Comparison of ENCODE assay signal across 8 cellular contexts in the genomic region with DNA sequence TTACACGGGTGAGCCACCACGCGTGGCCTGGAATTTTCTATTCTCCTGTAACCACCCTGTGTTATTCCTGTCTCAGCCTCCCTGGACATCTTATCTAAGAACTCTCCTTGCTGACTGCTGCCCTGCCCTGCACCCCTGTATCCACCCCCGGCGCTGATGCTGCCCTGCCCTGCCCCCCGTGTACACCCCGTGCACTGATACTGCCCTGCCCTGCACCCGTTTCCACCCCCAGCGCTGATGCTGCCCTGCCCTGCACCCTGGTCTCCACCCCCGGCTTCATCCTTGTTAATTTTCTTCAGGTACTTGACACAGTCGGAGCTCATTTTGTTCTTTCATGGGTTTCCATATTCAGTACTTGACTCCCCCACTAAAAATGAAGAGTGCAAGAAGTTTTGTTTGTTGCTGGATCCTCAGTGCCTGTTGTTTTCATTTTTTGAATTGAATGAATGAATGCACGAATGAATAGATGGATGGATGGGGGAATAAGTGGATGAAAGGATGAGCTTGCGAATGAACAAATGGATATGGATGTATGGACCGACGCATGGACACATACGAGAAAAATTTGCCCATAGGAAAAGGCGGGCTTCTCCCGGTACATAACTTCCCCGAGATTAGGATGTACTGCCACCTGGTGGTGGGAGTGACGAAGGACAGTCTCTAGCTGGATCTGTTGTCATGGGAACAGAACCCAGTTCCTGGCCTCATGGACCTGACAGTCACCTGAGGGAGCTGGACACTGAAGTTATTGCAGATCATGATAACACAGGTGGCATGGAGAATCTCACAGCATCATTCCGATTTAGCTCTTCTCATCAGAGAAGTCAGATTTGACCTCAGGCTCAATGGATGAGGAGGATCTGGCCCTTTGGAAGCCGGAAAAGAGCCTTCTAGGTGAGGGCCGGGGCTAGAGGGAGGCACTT. TPM values are rescaled to one million over a fixed set of nuclear protein-coding genes. Genes with fewer than 3 reads are reported as not detected.
DNase-seq lines count a peak whose midpoint lies in the region; ATAC-seq, FAIRE-seq and TF ChIP-seq lines count a peak whose summit lies in the region.

No MANE protein-coding gene starts in this region.

- H3K9ac ChIP-seq in fibroblast of lung (ENCODE audit: insufficient read depth, low read length) = no peak overlapping the region

- no peak overlapping the region for H3K27ac ChIP-seq in fibroblast of lung (ENCODE audit: insufficient read depth, low read length)

- H3K4me2 ChIP-seq in fibroblast of lung (ENCODE audit: extremely low read depth, insufficient read depth, low read length) = peak overlapping the region; percentile 69

- peak; percentile 64 for FAIRE-seq in RCC 7860 (lab: Jason Lieb, UNC)

- no peak overlapping the region for H3K4me3 ChIP-seq in fibroblast of lung (replicated peaks in 1 of 4; ENCODE audit: control extremely low read depth in 1 of 4, insufficient read depth in 1 of 4, low read depth in 3 of 4, low read length in 4 of 4)

- H3K4me3 Mint-ChIP-seq in nephron progenitor cell = no peak overlapping the region

- H2AFZ ChIP-seq in fibroblast of lung (ENCODE audit: low read length) = peak overlapping the region; percentile 37

- no peak overlapping the region for H3K27ac Mint-ChIP-seq in nephron progenitor cell

- in situ Hi-C loops in KBM-7 (cut with MboI; ENCODE audit: low pct_unique_long_range_greater_than_20kb, low sequenced_read_pairs) = no loop called here

- no peaks in the 10 kb centered on the region for H3K36me3 Mint-ChIP-seq in nephron progenitor cell (ENCODE audit: low read depth)

- no peaks in the 10 kb centered on the region for H3K79me2 ChIP-seq in fibroblast of lung (ENCODE audit: control insufficient read depth, insufficient read depth, low read length)

- no peaks in the 10 kb centered on the region for H3K9me3 ChIP-seq in fibroblast of lung (ENCODE audit: control insufficient read depth, insufficient read depth, low read depth, low read length)

- DNase-seq in EH (ENCODE audit: low read depth) (peak; percentile 78), KBM-7 (peak; percentile 77), RCC 7860 (ENCODE audit: low spot score) (peak; percentile 70), fibroblast of lung (ENCODE audit: low read depth in 2 of 2) (peak; percentile 56 to 81), nephron progenitor cell (peak; percentile 82)
- DNase-seq in activated T-cell treated with anti-CD3 and anti-CD28 coated beads, Interleukin-2, amount 50 U/mL, for 48 hours = peak; percentile 77 to 82
- DNase-seq in stimulated activated naive CD8-positive, alpha-beta T cell treated with anti-CD3 and anti-CD28 coated beads, Interleukin-15, Interleukin-2, amounts not matched to agents 100 U/mL and 50 U/mL, for 24 hours = peak; percentile 80

- TF ChIP-seq CTCF in fibroblast of lung (conservative IDR thresholded peaks at IDR 0.05 in 1 of 2, IDR thresholded peaks at IDR 0.05 in 1 of 2; ENCODE audit: low read depth in 1 of 2, low read length in 2 of 2) (peak; percentile 95 to 97), nephron progenitor cell (IDR thresholded peaks at IDR 0.05) (peak; percentile 93)

- no peak for ATAC-seq in stimulated activated naive CD8-positive, alpha-beta T cell treated with anti-CD3 and anti-CD28 coated beads, Interleukin-15, Interleukin-2, amounts not matched to agents 100 U/mL and 50 U/mL, for 24 hours
- no peak for ATAC-seq in HG03439 (IDR thresholded peaks at IDR 0.05; ENCODE audit: unreplicated experiment)

- H4K20me1 ChIP-seq in fibroblast of lung (ENCODE audit: control insufficient read depth, extremely low read depth, insufficient read depth, low read length) = no peaks in the 10 kb centered on the region

- H3K36me3 ChIP-seq in fibroblast of lung (ENCODE audit: control insufficient read depth, insufficient read depth, low read length) = no peaks in the 10 kb centered on the region

- peaks cover 18% of the 10 kb centered on the region for H3K9me3 Mint-ChIP-seq in nephron progenitor cell

- no peaks in the 10 kb centered on the region for H3K4me1 ChIP-seq in fibroblast of lung (ENCODE audit: control insufficient read depth, extremely low read depth, insufficient read depth, low read length)

- peaks cover 17% of the 10 kb centered on the region for H3K4me1 Mint-ChIP-seq in nephron progenitor cell

- H3K27me3 ChIP-seq in fibroblast of lung (ENCODE audit: control insufficient read depth, insufficient read depth, low read length) = peaks cover 8% of the 10 kb centered on the region

- peaks cover 15% of the 10 kb centered on the region for H3K27me3 Mint-ChIP-seq in nephron progenitor cell (ENCODE audit: low read depth, poor library complexity)

RNA-seq across cellular contexts. Expression of a gene that starts 14.9 kb away (rescaled TPM):
- total RNA-seq in fibroblast of lung = not detected in 2 replicates
- polyA plus RNA-seq in fibroblast of lung = not detected in 2 replicates
- polyA plus RNA-seq in fibroblast of lung (2012) = not detected in 2 replicates
- not detected in 2 replicates for polyA minus RNA-seq in fibroblast of lung (ENCODE audit: low replicate concordance)

RNA-seq across cellular contexts. Expression of a gene that starts 40.8 kb away (rescaled TPM):
- total RNA-seq in fibroblast of lung = 36.8 and 68.1 TPM in 2 replicates
- polyA plus RNA-seq in fibroblast of lung = 8.4 and 14.1 TPM in 2 replicates
- polyA plus RNA-seq in fibroblast of lung (2012) = 10.3 and 18.9 TPM in 2 replicates
- 36.6 and 44.0 TPM in 2 replicates for polyA minus RNA-seq in fibroblast of lung (ENCODE audit: low replicate concordance)

RNA-seq across cellular contexts. Expression of a gene that starts 57.1 kb away (rescaled TPM):
- total RNA-seq in fibroblast of lung = not detected in 2 replicates
- not detected in 2 replicates for polyA plus RNA-seq in fibroblast of lung
- not detected in 2 replicates for polyA plus RNA-seq in fibroblast of lung (2012)
- polyA minus RNA-seq in fibroblast of lung (ENCODE audit: low replicate concordance) = not detected in 2 replicates
